8 cellular contexts compared by ENCODE assay signal in the genomic region with DNA sequence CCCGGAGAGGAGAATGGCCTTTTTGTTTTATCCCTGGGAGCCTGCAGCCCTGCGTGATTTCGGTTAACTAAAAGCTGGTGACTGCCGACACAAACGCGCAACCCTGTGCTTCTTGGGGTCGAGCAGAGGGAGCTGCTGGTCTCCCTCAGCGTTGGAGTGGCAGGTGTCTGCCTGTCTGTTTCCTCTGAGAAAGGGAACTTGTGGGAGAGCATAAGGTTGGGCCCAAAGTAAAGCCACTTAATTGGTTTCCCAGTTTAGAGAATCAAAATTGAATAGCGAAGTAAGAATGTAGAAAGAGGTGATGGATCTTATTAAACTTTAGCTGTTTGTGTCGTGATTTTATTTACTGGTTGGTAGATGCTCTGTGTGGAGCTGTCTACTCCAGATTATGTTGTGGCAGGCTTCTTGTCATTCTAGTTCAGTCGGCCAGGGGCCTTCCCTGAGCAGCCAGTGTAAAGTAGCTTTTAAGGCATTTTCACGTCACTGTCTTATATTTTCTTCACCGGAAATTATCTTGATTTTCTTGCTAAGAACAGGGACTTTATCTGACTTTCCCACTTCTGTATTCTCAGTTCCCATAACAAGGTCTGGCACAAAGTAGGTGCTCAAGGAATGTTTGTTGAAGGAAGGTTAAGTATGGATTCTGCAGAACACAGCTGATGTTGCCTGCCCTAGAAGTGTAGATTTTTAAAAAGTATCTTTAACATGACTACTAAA. TPM values are rescaled to one million over a fixed set of nuclear protein-coding genes. Genes with fewer than 3 reads are reported as not detected.
DNase-seq lines count a peak whose midpoint lies in the region; ATAC-seq and TF ChIP-seq lines count a peak whose summit lies in the region.

No MANE protein-coding gene starts in this region.

- TF ChIP-seq POLR2A in body of pancreas (IDR thresholded peaks at IDR 0.05) (no peak), lower leg skin (IDR thresholded peaks at IDR 0.05) (no peak), upper lobe of left lung (IDR thresholded peaks at IDR 0.05) (no peak)

- ATAC-seq in GM19372 (IDR thresholded peaks at IDR 0.05; ENCODE audit: low read depth, unreplicated experiment) (peak; percentile 2), body of pancreas (no peak), upper lobe of left lung (ENCODE audit: low FRiP score in 2 of 2) (peak in 1 of 2 donors; percentile 11)

- peak overlapping the region; percentile 99 for H3K4me2 ChIP-seq in Karpas-422 (ENCODE audit: low read depth, low read length, poor library complexity, severe bottlenecking)

- H3K36me3 ChIP-seq in Karpas-422 (ENCODE audit: insufficient read depth, low read length), result peaks cover 40% of the 10 kb centered on the region
- H3K36me3 ChIP-seq in body of pancreas (replicated peaks in 1 of 2; ENCODE audit: insufficient read depth in 1 of 2, low read depth in 2 of 2), result peaks cover 4 to 10% of the 10 kb centered on the region in 2 donors
- peaks cover 9 to 41% (median 33%) of the 10 kb centered on the region in 4 donors for H3K36me3 ChIP-seq in upper lobe of left lung

- DNase-seq in CD1c-positive myeloid dendritic cell (ENCODE audit: extremely low spot score) (peak; percentile 53), Karpas-422 (peak; percentile 62), body of pancreas (no peak), lower leg skin (ENCODE audit: low spot score in 2 of 2) (no peak), upper lobe of left lung (no peak), posterior cingulate gyrus (no peak), H4 (ENCODE audit: low spot score) (no peak)

- peaks cover 53% of the 10 kb centered on the region for H3K79me2 ChIP-seq in Karpas-422 (ENCODE audit: low read length)

- TF ChIP-seq CTCF in body of pancreas (IDR thresholded peaks at IDR 0.05), result no peak
- TF ChIP-seq CTCF in lower leg skin (IDR thresholded peaks at IDR 0.05), result no peak
- TF ChIP-seq CTCF in upper lobe of left lung (IDR thresholded peaks at IDR 0.05), result no peak

- H3K9me3 ChIP-seq in Karpas-422 (ENCODE audit: low read length) (no peaks in the 10 kb centered on the region), body of pancreas (no peaks in the 10 kb centered on the region), upper lobe of left lung (no peaks in the 10 kb centered on the region)

- no peak for TF ChIP-seq EP300 in upper lobe of left lung (IDR thresholded peaks at IDR 0.05)

- no peaks in the 10 kb centered on the region for H3K9me2 ChIP-seq in Karpas-422 (replicated peaks; ENCODE audit: insufficient read depth, low read length)

- H2AFZ ChIP-seq in Karpas-422 (ENCODE audit: low read length), result no peak overlapping the region

- H3K27ac ChIP-seq in Karpas-422 (ENCODE audit: low read length), result peak overlapping the region; percentile 6; the same call in 1 of the 2 replicates
- peak overlapping the region; percentile 72 to 92 (median 86) for H3K27ac ChIP-seq in body of pancreas
- H3K27ac ChIP-seq in upper lobe of left lung, result peak overlapping the region; percentile 95 to 96 (median 96)

- H3K4me1 ChIP-seq in Karpas-422 (ENCODE audit: low read length) (peaks cover 16% of the 10 kb centered on the region), body of pancreas (peaks cover 13% of the 10 kb centered on the region), upper lobe of left lung (peaks cover 16 to 25% (median 20%) of the 10 kb centered on the region in 4 donors)

- H3K4me3 ChIP-seq in Karpas-422 (ENCODE audit: low read length), result peak overlapping the region; percentile 94
- peak overlapping the region; percentile 15 to 80 for H3K4me3 ChIP-seq in body of pancreas
- peak overlapping the region; percentile 79 for H3K4me3 ChIP-seq in lower leg skin (ENCODE audit: low read depth, poor library complexity, severe bottlenecking)
- peak overlapping the region; percentile 79 to 94 (median 84) for H3K4me3 ChIP-seq in upper lobe of left lung

- H4K20me1 ChIP-seq in Karpas-422 (ENCODE audit: insufficient read depth, low read depth, low read length), result no peaks in the 10 kb centered on the region

- WGBS in body of pancreas, 2 donors, result 2 to 4% methylated on average over 12 to 13 of the region's 13 CpGs
- 3 to 6% methylated on average over 13 of the region's 13 CpGs for WGBS in lower leg skin, 2 donors
- WGBS in upper lobe of left lung, 2 donors, result 2 to 7% methylated on average over 10 to 13 of the region's 13 CpGs

- intact Hi-C loops in body of pancreas (cut with DNase I) (no loop called here), lower leg skin (cut with DNase I; ENCODE audit: low total_unique reads) (no loop called here), posterior cingulate gyrus (cut with DNase I) (loop anchor here (5.0 to 10.0 kb wide), 3 partner anchors 167 to 269 kb away; partner anchors contain the start of genes PHACTR2 and SF3B5)

- peak overlapping the region; percentile 92 for H3K9ac ChIP-seq in Karpas-422 (ENCODE audit: low read length)

- H3K27me3 ChIP-seq in Karpas-422 (ENCODE audit: low read length) (no peaks in the 10 kb centered on the region), body of pancreas (no peaks in the 10 kb centered on the region), upper lobe of left lung (no peaks in the 10 kb centered on the region)

RNA-seq across cellular contexts. Expression of gene LTV1, which starts 0.7 kb away (rescaled TPM):
- total RNA-seq in Karpas-422 (2014; rRNA removed; shearing (Covaris generic); ENCODE audit: low replicate concordance), result 19.4 and 24.1 TPM in 2 replicates
- total RNA-seq in body of pancreas, result 1 to 10 TPM; 6.7 to 6.9 TPM
- 10 to 100 TPM in 3 of 4 donors, 1 to 10 TPM in 1; 9.5 to 19.0 (median 16.1) TPM for total RNA-seq in lower leg skin
- 10 to 100 TPM; 18.7 to 29.3 (median 21.5) TPM for total RNA-seq in upper lobe of left lung
- 26.6 and 28.4 TPM in 2 replicates for total RNA-seq in H4 (2014; rRNA removed; shearing (Covaris generic))

RNA-seq across cellular contexts. Expression of gene ZC2HC1B, which starts 20.4 kb away (rescaled TPM):
- total RNA-seq in Karpas-422 (2014; rRNA removed; shearing (Covaris generic); ENCODE audit: low replicate concordance), result not detected in 2 replicates
- total RNA-seq in body of pancreas, result not detected
- total RNA-seq in lower leg skin, result not detected
- not detected for total RNA-seq in upper lobe of left lung
- not detected in 2 replicates for total RNA-seq in H4 (2014; rRNA removed; shearing (Covaris generic))

Comparison
In these comparisons a context has a peak if more than half of its experiments do, and no peak if none do; other contexts are left out.
1. DNase-seq: peak in CD1c-positive myeloid dendritic cell (single experiment) and Karpas-422 (single experiment); none in body of pancreas (0 of 4), lower leg skin (0 of 2), upper lobe of left lung (0 of 2), posterior cingulate gyrus (0 of 10) and H4 (single experiment).
2. H3K27ac ChIP-seq: peak in every context shown above with its lines; median percentile 96 in upper lobe of left lung; 86 in body of pancreas; 6 in Karpas-422.
3. Peak in every context shown above with its lines, with median percentiles within 50 percentile points of each other: H3K4me3 ChIP-seq.